Comparison of ENCODE assay signal across 10 cellular contexts in genomic region chr16:26765087-26765486, GRCh38.
A peak's percentile ranks its signal among the peaks of the same experiment; 100 is the strongest.
DNase-seq lines count a peak whose midpoint lies in the region; ATAC-seq and TF ChIP-seq lines count a peak whose summit lies in the region.
"Had no signal": no experiment of that assay in that cellular context is flagged by ENCODE, and none has a peak within 500 bp of the region (broad histone marks: within the 10 kb centered on the region; RNA-seq: fewer than 3 reads in every experiment).

No MANE protein-coding gene starts in this region.

- ATAC-seq in GM21360 (IDR thresholded peaks at IDR 0.05; ENCODE audit: unreplicated experiment) = peak; percentile 74
- ATAC-seq in HG02623 (IDR thresholded peaks at IDR 0.05; ENCODE audit: unreplicated experiment) = no peak
- ATAC-seq in GM21786 (IDR thresholded peaks at IDR 0.05; ENCODE audit: unreplicated experiment) = no peak
- ATAC-seq in HG03439 (IDR thresholded peaks at IDR 0.05; ENCODE audit: unreplicated experiment) = no peak

- TF ChIP-seq POLR2A in prostate gland (IDR thresholded peaks at IDR 0.05) = no peak

- no peak overlapping the region for H3K27ac ChIP-seq in prostate gland
- H3K27ac ChIP-seq: SK-N-MC had no signal

- DNase-seq in D341Med (ENCODE audit: low spot score) (peak; percentile 44), SW480 (ENCODE audit: low spot score) (peak; percentile 25), kidney tubule cell (ENCODE audit: low spot score) (peak; percentile 16), prostate gland (ENCODE audit: low spot score) (no peak)
- DNase-seq: hypothalamus had no signal

- TF ChIP-seq CTCF in prostate gland (IDR thresholded peaks at IDR 0.05) = peak in 2 of 4 experiments; percentile 7 to 36

- H3K27me3 ChIP-seq in prostate gland (replicated peaks; ENCODE audit: insufficient read depth) = no peaks in the 10 kb centered on the region

- WGBS in prostate gland = 32% methylated on average over 4 of the region's 4 CpGs

- intact Hi-C loops in prostate gland (cut with DNase I) = no loop called here

- no peaks in the 10 kb centered on the region for H3K36me3 ChIP-seq in prostate gland

- H3K4me1 ChIP-seq in prostate gland (replicated peaks) = no peaks in the 10 kb centered on the region

- no peaks in the 10 kb centered on the region for H3K9me3 ChIP-seq in prostate gland

- H3K4me3 ChIP-seq in prostate gland = no peak overlapping the region
- H3K4me3 ChIP-seq: SK-N-MC had no signal
